ENCODE assay signal across 1 cellular context in genomic region chr1:26358411-26359384, GRCh38.
TF ChIP-seq lines count a peak whose summit lies in the region.

No MANE protein-coding gene starts in this region.

TF ChIP-seq in HepG2, 621 proteins besides CTCF, POLR2A, EP300 and RAD21 (continued from another document and continues in another):
- 0 out of 2 replicates have a peak, but pooled peaks have one; percentile 35 for TF ChIP-seq ZBTB34 (CRISPR knock-in tag; IDR thresholded peaks at IDR 0.05)
- peak; percentile 77; the same call in 1 of the 2 replicates for TF ChIP-seq ZNF549 (CRISPR knock-in tag; IDR thresholded peaks at IDR 0.05)
- TF ChIP-seq FOXA1 (IDR thresholded peaks at IDR 0.05) = no peak
- TF ChIP-seq FOXA1 (CRISPR knock-in tag; IDR thresholded peaks at IDR 0.05) = peak; percentile 23; the same call in 1 of the 2 replicates
- TF ChIP-seq ARID2 (CRISPR knock-in tag; IDR thresholded peaks at IDR 0.05; ENCODE audit: borderline replicate concordance) = 0 out of 2 replicates have a peak, but pooled peaks have one; percentile 62
- TF ChIP-seq CREM (IDR thresholded peaks at IDR 0.05) = peak; percentile 66; the same call in 1 of the 2 replicates
- no peak for TF ChIP-seq CREM (CRISPR knock-in tag; IDR thresholded peaks at IDR 0.05)
- TF ChIP-seq MED13 (CRISPR knock-in tag; IDR thresholded peaks at IDR 0.05) = no peak
- peak; percentile 85 for TF ChIP-seq ATF2 (CRISPR knock-in tag; IDR thresholded peaks at IDR 0.05)
- TF ChIP-seq ZNF207 (IDR thresholded peaks at IDR 0.05; ENCODE audit: borderline replicate concordance) = no peak
- no peak for TF ChIP-seq PAF1 (CRISPR knock-in tag; IDR thresholded peaks at IDR 0.05)
- TF ChIP-seq STAG1 (CRISPR knock-in tag; IDR thresholded peaks at IDR 0.05) = peak; percentile 18
- 0 out of 2 replicates have a peak, but pooled peaks have one; percentile 18 for TF ChIP-seq AHDC1 (CRISPR knock-in tag; IDR thresholded peaks at IDR 0.05; ENCODE audit: borderline replicate concordance)
- TF ChIP-seq HNF4G (IDR thresholded peaks at IDR 0.05; ENCODE audit: borderline replicate concordance, low read depth, low read length) = peak; percentile 91
- peak; percentile 55; the same call in 1 of the 2 replicates for TF ChIP-seq HNF4G (CRISPR knock-in tag; IDR thresholded peaks at IDR 0.05; ENCODE audit: borderline replicate concordance, low read depth)
- TF ChIP-seq ZXDC (CRISPR knock-in tag; IDR thresholded peaks at IDR 0.05) = no peak
- TF ChIP-seq DRAP1 (CRISPR knock-in tag; IDR thresholded peaks at IDR 0.05) = no peak
- TF ChIP-seq DPF2 (CRISPR knock-in tag; IDR thresholded peaks at IDR 0.05; ENCODE audit: borderline replicate concordance, low read depth) = 0 out of 2 replicates have a peak, but pooled peaks have one; percentile 13
- peak; percentile 75 for TF ChIP-seq ZNF121 (CRISPR knock-in tag; IDR thresholded peaks at IDR 0.05)
- 0 out of 2 replicates have a peak, but pooled peaks have one; percentile 9 for TF ChIP-seq THRA (CRISPR knock-in tag; IDR thresholded peaks at IDR 0.05; ENCODE audit: borderline replicate concordance)
- TF ChIP-seq RAD51 (IDR thresholded peaks at IDR 0.05; ENCODE audit: borderline replicate concordance) = no peak
- TF ChIP-seq ELF4 (CRISPR knock-in tag; IDR thresholded peaks at IDR 0.05; ENCODE audit: borderline replicate concordance) = no peak
- TF ChIP-seq KLF11 (CRISPR knock-in tag; IDR thresholded peaks at IDR 0.05) = peak; percentile 35; the same call in 1 of the 2 replicates
- TF ChIP-seq ZBTB7B (CRISPR knock-in tag; IDR thresholded peaks at IDR 0.05) = peak; percentile 64; the same call in 1 of the 2 replicates
- TF ChIP-seq NCOA5 (CRISPR knock-in tag; IDR thresholded peaks at IDR 0.05) = no peak
- TF ChIP-seq ZNF10 (CRISPR knock-in tag; IDR thresholded peaks at IDR 0.05; ENCODE audit: borderline replicate concordance, low read depth) = no peak
- peak; percentile 34; the same call in 1 of the 2 replicates for TF ChIP-seq UBTF (CRISPR knock-in tag; IDR thresholded peaks at IDR 0.05)
- TF ChIP-seq JUN (CRISPR knock-in tag; IDR thresholded peaks at IDR 0.05) = peak; percentile 68; the same call in 1 of the 2 replicates
- TF ChIP-seq NCOR1 (IDR thresholded peaks at IDR 0.05; ENCODE audit: borderline replicate concordance, low read length) = peak; percentile 82; the same call in 1 of the 2 replicates
- TF ChIP-seq ZNF292 (CRISPR knock-in tag; IDR thresholded peaks at IDR 0.05; ENCODE audit: borderline replicate concordance, low read depth) = peak; percentile 50; the same call in 1 of the 2 replicates
- 0 out of 2 replicates have a peak, but pooled peaks have one; percentile 24 for TF ChIP-seq ZNF501 (CRISPR knock-in tag; IDR thresholded peaks at IDR 0.05)
- TF ChIP-seq NFKB2 (CRISPR knock-in tag; IDR thresholded peaks at IDR 0.05; ENCODE audit: borderline replicate concordance) = 0 out of 2 replicates have a peak, but pooled peaks have one; percentile 29
- TF ChIP-seq ISL2 (CRISPR knock-in tag; IDR thresholded peaks at IDR 0.05) = no peak
- 0 out of 4 replicates have a peak, but pooled peaks of 1 of the 2 experiments have one; percentile 30 for TF ChIP-seq ATF4 (CRISPR knock-in tag; IDR thresholded peaks at IDR 0.05)
- 0 out of 2 replicates have a peak, but pooled peaks have one; percentile 33 for TF ChIP-seq ZNF589 (CRISPR knock-in tag; conservative IDR thresholded peaks at IDR 0.05)
- 0 out of 2 replicates have a peak, but pooled peaks have one; percentile 20 for TF ChIP-seq ERF (CRISPR knock-in tag; IDR thresholded peaks at IDR 0.05)
- TF ChIP-seq SSRP1 (CRISPR knock-in tag; IDR thresholded peaks at IDR 0.05) = 0 out of 2 replicates have a peak, but pooled peaks have one; percentile 49
- peak; percentile 39; the same call in 1 of the 2 replicates for TF ChIP-seq TBX3 (IDR thresholded peaks at IDR 0.05; ENCODE audit: borderline replicate concordance)
- TF ChIP-seq TAF1 (CRISPR knock-in tag; IDR thresholded peaks at IDR 0.05) = 0 out of 2 replicates have a peak, but pooled peaks have one; percentile 32
- TF ChIP-seq ELF3 (CRISPR knock-in tag; IDR thresholded peaks at IDR 0.05) = peak; percentile 80
- no peak for TF ChIP-seq LRRFIP1 (CRISPR knock-in tag; conservative IDR thresholded peaks at IDR 0.05)
- TF ChIP-seq KDM6A (CRISPR knock-in tag; IDR thresholded peaks at IDR 0.05; ENCODE audit: low read depth) = 0 out of 2 replicates have a peak, but pooled peaks have one; percentile 20
- TF ChIP-seq TBL1XR1 (IDR thresholded peaks at IDR 0.05; ENCODE audit: borderline replicate concordance, low read length, partially characterized antibody) = peak; percentile 33
- peak; percentile 24; the same call in 1 of the 2 replicates for TF ChIP-seq GATAD2A (CRISPR knock-in tag; IDR thresholded peaks at IDR 0.05)
